Comparison of ENCODE assay signal across 14 cellular contexts in the genomic region with DNA sequence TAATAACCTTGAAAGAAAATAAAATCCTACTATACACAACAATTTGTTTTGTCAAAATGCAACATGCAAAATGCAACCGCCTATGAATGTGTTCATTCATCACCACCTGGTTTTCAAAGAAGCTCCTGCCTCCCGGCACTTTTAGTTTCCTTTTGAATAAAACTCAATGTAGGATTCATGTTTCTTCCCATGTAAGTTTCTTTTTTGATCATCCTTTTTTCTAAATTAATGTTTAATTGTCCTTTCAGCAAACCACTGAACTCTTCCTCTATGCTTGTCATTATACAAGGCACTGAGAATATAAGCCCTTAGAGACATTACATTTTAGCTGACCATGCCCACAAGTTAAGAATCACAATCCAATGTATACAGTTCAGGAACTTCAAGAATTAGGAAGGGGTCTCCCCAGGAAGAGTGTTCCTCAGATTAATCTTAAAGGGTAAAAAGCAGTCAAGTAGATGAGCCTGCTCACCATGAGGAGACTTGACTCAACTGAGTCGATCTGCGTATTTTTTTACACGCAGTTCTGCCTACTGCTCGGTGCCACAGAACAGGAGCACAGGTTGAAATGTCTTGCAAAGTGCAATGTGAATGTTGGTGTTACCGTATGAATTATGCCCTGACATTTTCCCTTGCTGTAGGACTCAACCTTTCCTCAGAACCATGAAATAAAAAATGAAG. TPM values are rescaled to one million over a fixed set of nuclear protein-coding genes. Genes with fewer than 3 reads are reported as not detected.
DNase-seq lines count a peak whose midpoint lies in the region; ATAC-seq and TF ChIP-seq lines count a peak whose summit lies in the region.
"Had no signal": no experiment of that assay in that cellular context is flagged by ENCODE, and none has a peak within 500 bp of the region (broad histone marks: within the 10 kb centered on the region; RNA-seq: fewer than 3 reads in every experiment).

No MANE protein-coding gene starts in this region.

- H3K4me3 ChIP-seq in lower lobe of right lung: no peak overlapping the region
- H3K4me3 ChIP-seq: HAP-1, smooth muscle cell, suprapubic skin had no signal

- ATAC-seq in GM18505 (IDR thresholded peaks at IDR 0.05; ENCODE audit: unreplicated experiment): peak; percentile 66
- peak; percentile 74 for ATAC-seq in HG03097 (IDR thresholded peaks at IDR 0.05; ENCODE audit: low FRiP score, unreplicated experiment)
- no peak for ATAC-seq in lower lobe of right lung
- no peak for ATAC-seq in omental fat pad (ENCODE audit: low FRiP score)

- peaks cover 46% of the 10 kb centered on the region for H3K9me3 Mint-ChIP-seq in activated T-helper 1 cell treated with anti-CD3 and anti-CD28 coated beads, Interleukin-12 subunit alpha, Interleukin-12 subunit beta, Interleukin-2, Interleukin-4 antibody, amounts not matched to agents 30 ng/mL and 10 ng/mL and 1 ng/mL, durations not matched to agents 14 hours and 24 hours and 36 hours

- H3K4me1 Mint-ChIP-seq in activated T-helper 1 cell treated with anti-CD3 and anti-CD28 coated beads, Interleukin-12 subunit alpha, Interleukin-12 subunit beta, Interleukin-2, Interleukin-4 antibody, amounts not matched to agents 30 ng/mL and 10 ng/mL and 1 ng/mL, durations not matched to agents 14 hours and 24 hours and 36 hours (ENCODE audit: low read depth): peaks cover 45% of the 10 kb centered on the region

- no peaks in the 10 kb centered on the region for H3K27me3 Mint-ChIP-seq in activated T-helper 1 cell treated with anti-CD3 and anti-CD28 coated beads, Interleukin-12 subunit alpha, Interleukin-12 subunit beta, Interleukin-2, Interleukin-4 antibody, amounts not matched to agents 30 ng/mL and 10 ng/mL and 1 ng/mL, durations not matched to agents 14 hours and 24 hours and 36 hours (ENCODE audit: insufficient read depth)

- no peaks in the 10 kb centered on the region for H3K36me3 ChIP-seq in lower lobe of right lung
- H3K36me3 ChIP-seq: HAP-1, suprapubic skin had no signal

- peak overlapping the region; percentile 82 for H3K27ac Mint-ChIP-seq in activated T-helper 1 cell treated with anti-CD3 and anti-CD28 coated beads, Interleukin-12 subunit alpha, Interleukin-12 subunit beta, Interleukin-2, Interleukin-4 antibody, amounts not matched to agents 30 ng/mL and 10 ng/mL and 1 ng/mL, durations not matched to agents 14 hours and 24 hours and 36 hours

- intact Hi-C loops in activated T-helper 1 cell treated with anti-CD3 and anti-CD28 coated beads, Interleukin-12 subunit alpha, Interleukin-12 subunit beta, Interleukin-2, Interleukin-4 antibody, amounts not matched to agents 30 ng/mL and 10 ng/mL and 1 ng/mL, durations not matched to agents 14 hours and 24 hours and 36 hours (cut with micrococcal nuclease): loop anchor here (1.0 to 10.0 kb wide), 10 partner anchors 10 to 483 kb away; no protein-coding TSS in a partner anchor
- intact Hi-C loops in lower lobe of right lung (cut with DNase I): no loop called here

- no peaks in the 10 kb centered on the region for H3K27me3 ChIP-seq in lower lobe of right lung (ENCODE audit: low read depth)
- H3K27me3 ChIP-seq: suprapubic skin had no signal

- TF ChIP-seq CTCF in GM20000 (IDR thresholded peaks at IDR 0.05; ENCODE audit: extremely low read depth, missing control alignments): no peak
- TF ChIP-seq CTCF in lower lobe of right lung (IDR thresholded peaks at IDR 0.05): no peak
- TF ChIP-seq CTCF in omental fat pad (IDR thresholded peaks at IDR 0.05): no peak

- H3K4me1 ChIP-seq in lower lobe of right lung: no peaks in the 10 kb centered on the region
- H3K4me1 ChIP-seq: HAP-1, suprapubic skin had no signal

- DNase-seq in GM20000 (ENCODE audit: low spot score): peak; percentile 10
- no peak for DNase-seq in activated T-helper 1 cell treated with anti-CD3 and anti-CD28 coated beads, Interleukin-12 subunit alpha, Interleukin-12 subunit beta, Interleukin-2, Interleukin-4 antibody, amounts not matched to agents 30 ng/mL and 10 ng/mL and 1 ng/mL, durations not matched to agents 14 hours and 24 hours and 36 hours (ENCODE audit: low spot score)
- no peak for DNase-seq in lower lobe of right lung
- DNase-seq in GF-D8 (lab: John Stamatoyannopoulos, UW): no peak
- DNase-seq in omental fat pad (ENCODE audit: low spot score): no peak
- no peak for DNase-seq in NCI-H2029 (lab: John Stamatoyannopoulos, UW)
- DNase-seq: NCI-H1436, SW 1271 had no signal

- H3K27ac ChIP-seq in lower lobe of right lung: no peak overlapping the region
- H3K27ac ChIP-seq: suprapubic skin had no signal

- H3K36me3 Mint-ChIP-seq in activated T-helper 1 cell treated with anti-CD3 and anti-CD28 coated beads, Interleukin-12 subunit alpha, Interleukin-12 subunit beta, Interleukin-2, Interleukin-4 antibody, amounts not matched to agents 30 ng/mL and 10 ng/mL and 1 ng/mL, durations not matched to agents 14 hours and 24 hours and 36 hours (ENCODE audit: low read depth): peaks cover 26% of the 10 kb centered on the region

- no peaks in the 10 kb centered on the region for H3K9me3 ChIP-seq in lower lobe of right lung
- H3K9me3 ChIP-seq: HAP-1, suprapubic skin had no signal

- no peak for TF ChIP-seq POLR2A in GM18505 (IDR thresholded peaks at IDR 0.05; ENCODE audit: borderline replicate concordance, extremely low read depth, insufficient read depth, insufficient read length)

- peak overlapping the region; percentile 66 for H3K4me3 Mint-ChIP-seq in activated T-helper 1 cell treated with anti-CD3 and anti-CD28 coated beads, Interleukin-12 subunit alpha, Interleukin-12 subunit beta, Interleukin-2, Interleukin-4 antibody, amounts not matched to agents 30 ng/mL and 10 ng/mL and 1 ng/mL, durations not matched to agents 14 hours and 24 hours and 36 hours

RNA-seq across cellular contexts. Expression of a gene that starts 7.2 kb away (rescaled TPM):
- total RNA-seq in activated T-helper 1 cell treated with anti-CD3 and anti-CD28 coated beads, Interleukin-12 subunit alpha, Interleukin-12 subunit beta, Interleukin-2, Interleukin-4 antibody, amounts not matched to agents 30 ng/mL and 10 ng/mL and 1 ng/mL, durations not matched to agents 14 hours and 24 hours and 36 hours: 10.6 and 11.3 TPM in 2 replicates
- 1.8 TPM for total RNA-seq in lower lobe of right lung
- 1 to 10 TPM in 3 of 4 donors, under 1 TPM in 1; 0.56 to 1.7 (median 1.4) TPM for total RNA-seq in omental fat pad
- total RNA-seq: lung microvascular endothelial cell, smooth muscle cell had no signal

Comparison
In these comparisons a context has a peak if more than half of its experiments do, and no peak if none do; other contexts are left out.
1. ATAC-seq: peak in GM18505 (single experiment) and HG03097 (single experiment); none in lower lobe of right lung (0 of 2) and omental fat pad (single experiment).